ENCODE assay signal across 8 cellular contexts in genomic region chr2:201780674-201781582, GRCh38. TPM values are rescaled to one million over a fixed set of nuclear protein-coding genes. Genes with fewer than 3 reads are reported as not detected.
A peak's percentile ranks its signal among the peaks of the same experiment; 100 is the strongest.
DNase-seq lines count a peak whose midpoint lies in the region; ATAC-seq and TF ChIP-seq lines count a peak whose summit lies in the region.

Gene ALS2, minus strand, starts transcription at chr2:201780933. Its CDS starts 12,048 bp downstream, at chr2:201768885.

- peaks cover 14 to 25% (median 22%) of the 10 kb centered on the region in 10 experiments for H3K4me1 ChIP-seq in BLaER1 treated with 17β-estradiol and CSF1 and Interleukin-3, amounts not matched to agents 10 nM and 100 nM
- peaks cover 3 to 35% of the 10 kb centered on the region in 2 donors for H3K4me1 ChIP-seq in left lung

- ATAC-seq in GM19351 (IDR thresholded peaks at IDR 0.05; ENCODE audit: unreplicated experiment) (peak; percentile 94), HG03521 (IDR thresholded peaks at IDR 0.05; ENCODE audit: unreplicated experiment) (peak; percentile 96), left lung (peak; percentile 96)

- DNase-seq in NCI-H748 (lab: John Stamatoyannopoulos, UW; ENCODE audit: unreplicated experiment): peak; percentile 100
- peak; percentile 87 to 92 for DNase-seq in activated CD4-positive, alpha-beta T cell treated with anti-CD3 and anti-CD28 coated beads, Interleukin-2, amount 50 U/mL, for 24 hours (ENCODE audit: low read depth in 1 of 2, low spot score in 1 of 2)
- DNase-seq in dermis blood vessel endothelial cell: peak; percentile 99
- DNase-seq in left lung: peak; percentile 97 to 99
- peak; percentile 88 to 92 for DNase-seq in stimulated activated CD4-positive, alpha-beta T cell treated with anti-CD3 and anti-CD28 coated beads, Interleukin-2, amount 100 ng/mL, for 48 hours

- peak within 1 kb of the TSS; percentile 89 to 97 (median 95) for H3K4me2 ChIP-seq in BLaER1 treated with 17β-estradiol and CSF1 and Interleukin-3, amounts not matched to agents 10 nM and 100 nM

- H3K27me3 ChIP-seq in BLaER1 treated with 17β-estradiol and CSF1 and Interleukin-3, amounts not matched to agents 10 nM and 100 nM: no peaks in the 10 kb centered on the region
- peaks cover 0 to 6% of the 10 kb centered on the region in 2 donors for H3K27me3 ChIP-seq in left lung

- peak within 1 kb of the TSS; percentile 79 to 93 (median 87) for H3K9ac ChIP-seq in BLaER1 treated with 17β-estradiol and CSF1 and Interleukin-3, amounts not matched to agents 10 nM and 100 nM

- intact Hi-C loops in left lung (cut with DNase I): no loop called here

- peak within 1 kb of the TSS; percentile 75 to 86 (median 80) for H3K27ac ChIP-seq in BLaER1 treated with 17β-estradiol and CSF1 and Interleukin-3, amounts not matched to agents 10 nM and 100 nM
- H3K27ac ChIP-seq in left lung: peak within 1 kb of the TSS; percentile 84 to 88

- TF ChIP-seq CTCF in left lung (IDR thresholded peaks at IDR 0.05): no peak

- H3K9me3 ChIP-seq in BLaER1 treated with 17β-estradiol and CSF1 and Interleukin-3, amounts not matched to agents 10 nM and 100 nM (replicated peaks in 1 of 11): no peaks in the 10 kb centered on the region
- no peaks in the 10 kb centered on the region for H3K9me3 ChIP-seq in left lung

- H3K36me3 ChIP-seq in BLaER1 treated with 17β-estradiol and CSF1 and Interleukin-3, amounts not matched to agents 10 nM and 100 nM: no peaks in the 10 kb centered on the region
- H3K36me3 ChIP-seq in left lung: no peaks in the 10 kb centered on the region

- peaks cover 0 to 34% (median 0%) of the 10 kb centered on the region in 11 experiments; a peak in 4 of 22 replicates for H4K20me1 ChIP-seq in BLaER1 treated with 17β-estradiol and CSF1 and Interleukin-3, amounts not matched to agents 10 nM and 100 nM

- H3K4me3 ChIP-seq in BLaER1 treated with 17β-estradiol and CSF1 and Interleukin-3, amounts not matched to agents 10 nM and 100 nM: peak within 1 kb of the TSS; percentile 78 to 99 (median 92)
- peak within 1 kb of the TSS; percentile 90 to 94 for H3K4me3 ChIP-seq in left lung

RNA-seq across cellular contexts. Expression of gene ALS2, which starts in this region (rescaled TPM):
- total RNA-seq in dermis blood vessel endothelial cell: 33.4 and 38.1 TPM in 2 replicates
- total RNA-seq in left lung: 10 to 100 TPM; 22.9 to 26.6 TPM

Comparison
In these comparisons a context has a peak if more than half of its experiments do, and no peak if none do; other contexts are left out.
1. Peak in every context shown above with its lines: DNase-seq, ATAC-seq, H3K4me3 ChIP-seq and H3K27ac ChIP-seq.